Comparison of ENCODE assay signal across 6 cellular contexts in genomic region chr16:30066882-30067583, GRCh38. TPM values are rescaled to one million over a fixed set of nuclear protein-coding genes. Genes with fewer than 3 reads are reported as not detected.
DNase-seq lines count a peak whose midpoint lies in the region; ATAC-seq and TF ChIP-seq lines count a peak whose summit lies in the region.

No MANE protein-coding gene starts in this region.

- H3K9ac ChIP-seq in HCT116 (ENCODE audit: low read length) = peak overlapping the region; percentile 99
- H3K9ac ChIP-seq in neural cell (ENCODE audit: low read length) = peak overlapping the region; percentile 95

- H3K4me2 ChIP-seq in HCT116 (ENCODE audit: low read length) = peak overlapping the region; percentile 95
- H3K4me2 ChIP-seq in neural cell (ENCODE audit: low read length) = peak overlapping the region; percentile 82

- H3F3A ChIP-seq in neural cell (ENCODE audit: insufficient read depth, low read length, poor library complexity, severe bottlenecking) = no peaks in the 10 kb centered on the region

- no peak for ATAC-seq in HCT116
- no peak for ATAC-seq in GM19395 (IDR thresholded peaks at IDR 0.05; ENCODE audit: unreplicated experiment)

- H3K4me3 ChIP-seq in HCT116 (replicated peaks in 1 of 2; ENCODE audit: low read depth in 1 of 2, low read length in 2 of 2) (peak overlapping the region; percentile 98), breast epithelium (peak overlapping the region; percentile 87 to 97 (median 95)), neural cell (ENCODE audit: low read length) (peak overlapping the region; percentile 97)

- CTCF ChIA-PET in HCT116 (lab: Charles Lee) = interaction anchor here (4.4 kb wide), 1 partner anchor 25 kb away, joined by 28 read pairs; the partner anchor contains the start of gene TBX6

- intact Hi-C loops in HCT116 (cut with micrococcal nuclease) (no loop called here), breast epithelium (cut with DNase I; ENCODE audit: low total_unique reads) (no loop called here)

- DNase-seq in HCT116 (ENCODE audit: low read depth, low spot score) = no peak
- no peak for DNase-seq in breast epithelium (ENCODE audit: low spot score in 2 of 2)
- DNase-seq in DMS153 treated with DMSO at 0.1 percent for 48 hours (lab: John Stamatoyannopoulos, UW; ENCODE audit: unreplicated experiment) = no peak
- no peak for DNase-seq in HK-2 (ENCODE audit: unreplicated experiment)

- POLR2A ChIA-PET in HCT116 (lab: Charles Lee) = interaction anchor here (2.7 kb wide), 1 partner anchor 23 kb away, joined by 10 read pairs; the partner anchor contains the start of gene TBX6

- H2AFZ ChIP-seq in HCT116 (ENCODE audit: low read depth, low read length, poor library complexity, severe bottlenecking) (no peak overlapping the region), neural cell (ENCODE audit: low read depth, low read length) (no peak overlapping the region)

- H3K9me3 ChIP-seq in HCT116 (ENCODE audit: control insufficient read depth in 1 of 2, insufficient read depth in 1 of 2, low read depth in 1 of 2, low read length in 2 of 2) (no peaks in the 10 kb centered on the region), breast epithelium (no peaks in the 10 kb centered on the region), neural cell (ENCODE audit: low read length) (no peaks in the 10 kb centered on the region)

- H4K20me1 ChIP-seq in HCT116 (ENCODE audit: insufficient read depth) (peaks cover 12% of the 10 kb centered on the region; the same call in 1 of the 2 replicates), neural cell (ENCODE audit: insufficient read depth) (no peaks in the 10 kb centered on the region)

- H3K79me2 ChIP-seq in HCT116 (ENCODE audit: insufficient read depth, low read length) (peaks cover 61% of the 10 kb centered on the region), neural cell (replicated peaks; ENCODE audit: insufficient read depth, low read length) (peaks cover 11% of the 10 kb centered on the region)

- TF ChIP-seq POLR2A in HCT116 (IDR thresholded peaks at IDR 0.05; ENCODE audit: borderline replicate concordance, extremely low read depth, insufficient read depth, insufficient read length) = no peak
- no peak for TF ChIP-seq POLR2A in breast epithelium (IDR thresholded peaks at IDR 0.05)

- TF ChIP-seq CTCF in HCT116 (IDR thresholded peaks at IDR 0.05 in 2 of 3, conservative IDR thresholded peaks at IDR 0.05 in 1 of 3; ENCODE audit: borderline replicate concordance in 1 of 3, insufficient read depth in 1 of 3, low read depth in 2 of 3, low read length in 2 of 3) (no peak), breast epithelium (IDR thresholded peaks at IDR 0.05) (no peak), neural cell (IDR thresholded peaks at IDR 0.05; ENCODE audit: poor library complexity, severe bottlenecking) (no peak)

- H3K9me2 ChIP-seq in HCT116 (ENCODE audit: insufficient read depth) (no peaks in the 10 kb centered on the region), neural cell (ENCODE audit: insufficient read depth, low read length) (no peaks in the 10 kb centered on the region)

- peaks cover 18 to 42% of the 10 kb centered on the region in 2 experiments for H3K4me1 ChIP-seq in HCT116 (ENCODE audit: control insufficient read depth in 1 of 2, insufficient read depth in 2 of 2, low read length in 2 of 2)
- peaks cover 13 to 17% of the 10 kb centered on the region in 2 donors for H3K4me1 ChIP-seq in breast epithelium

- RAD21 ChIA-PET in HCT116 (lab: Charles Lee; ENCODE audit: low non-redundant PET in 1 of 2, low total read pairs in 2 of 2, uncharacterized antibody in 2 of 2, unreplicated experiment in 2 of 2) = interaction anchor here in 1 of 2 experiments (0.6 kb wide), 1 partner anchor 22 kb away, joined by 3 read pairs; no protein-coding TSS in a partner anchor

- H3K27ac ChIP-seq in HCT116 (ENCODE audit: low read depth, low read length) (peak overlapping the region; percentile 100), breast epithelium (peak overlapping the region; percentile 93 to 98), neural cell (ENCODE audit: low read length) (peak overlapping the region; percentile 94)

- H3K36me3 ChIP-seq in HCT116 (ENCODE audit: control insufficient read depth in 1 of 2, insufficient read depth in 2 of 2, low read length in 2 of 2) (peaks cover 28 to 58% of the 10 kb centered on the region in 2 experiments), breast epithelium (peaks cover 13% of the 10 kb centered on the region), neural cell (ENCODE audit: insufficient read depth, low read length) (no peaks in the 10 kb centered on the region)

- no peak for TF ChIP-seq EP300 in neural cell (conservative IDR thresholded peaks at IDR 0.05; ENCODE audit: poor library complexity, severe bottlenecking)

- BruUV-seq in HCT116 (replicated peaks; lab: Mats Ljungman, UMichigan) = no TSS peak

- H3K27me3 ChIP-seq in HCT116 (ENCODE audit: insufficient read depth, low read length) (no peaks in the 10 kb centered on the region), breast epithelium (no peaks in the 10 kb centered on the region), neural cell (ENCODE audit: insufficient read depth, low read depth, low read length) (no peaks in the 10 kb centered on the region)

- no peak for TF ChIP-seq RAD21 in HCT116 (IDR thresholded peaks at IDR 0.05; ENCODE audit: low read depth)
- TF ChIP-seq RAD21 in neural cell (conservative IDR thresholded peaks at IDR 0.05) = no peak

TF ChIP-seq in HCT116, 20 proteins besides CTCF, POLR2A, EP300 and RAD21:
- no peak for TF ChIP-seq SRF (IDR thresholded peaks at IDR 0.05; ENCODE audit: low read depth)
- TF ChIP-seq POLR2AphosphoS5 (IDR thresholded peaks at IDR 0.05; ENCODE audit: low read depth, low read length) = peak; percentile 17

TF ChIP-seq in neural cell, 6 proteins besides CTCF, POLR2A, EP300 and RAD21:
- no peak for TF ChIP-seq POLR2AphosphoS5 (IDR thresholded peaks at IDR 0.05)
- no peak for TF ChIP-seq SMC3 (conservative IDR thresholded peaks at IDR 0.05; ENCODE audit: poor library complexity)
- no peak for TF ChIP-seq MXI1 (conservative IDR thresholded peaks at IDR 0.05; ENCODE audit: poor library complexity, severe bottlenecking)
- no peak for TF ChIP-seq EZH2 (IDR thresholded peaks at IDR 0.05; ENCODE audit: borderline replicate concordance, insufficient read depth, low read length, poor library complexity, severe bottlenecking)
- TF ChIP-seq REST (IDR thresholded peaks at IDR 0.05; ENCODE audit: borderline replicate concordance) = no peak
- no peak for TF ChIP-seq TAF1 (IDR thresholded peaks at IDR 0.05; ENCODE audit: low read depth)

RNA-seq across cellular contexts. Expression of gene ALDOA, which starts 1.5 kb away (rescaled TPM):
- total RNA-seq in HCT116 (2021; ENCODE audit: unreplicated experiment) (2,423 TPM), breast epithelium (100 to 1,000 TPM; 479 to 672 (median 540) TPM)
- 4,933 and 5,901 TPM in 2 replicates for polyA plus RNA-seq in HCT116 (2012)
- polyA plus RNA-seq in neural cell = 59.3 and 71.3 TPM in 2 replicates
- 51.3 and 54.3 TPM in 2 replicates for polyA minus RNA-seq in neural cell

RNA-seq across cellular contexts. Expression of gene PPP4C, which starts 8.8 kb away (rescaled TPM):
- total RNA-seq in HCT116 (2021; ENCODE audit: unreplicated experiment) (165 TPM), breast epithelium (10 to 100 TPM; 47.7 to 55.1 (median 51.7) TPM)
- 185 and 187 TPM in 2 replicates for polyA plus RNA-seq in HCT116 (2012)
- polyA plus RNA-seq in neural cell = 173 and 184 TPM in 2 replicates
- polyA minus RNA-seq in neural cell = 122 and 159 TPM in 2 replicates

RNA-seq across cellular contexts. Expression of gene TBX6, which starts 24.7 kb away (rescaled TPM):
- total RNA-seq in HCT116 (2021; ENCODE audit: unreplicated experiment) (1.4 TPM), breast epithelium (under 1 TPM; 0.73 to 0.98 (median 0.80) TPM)
- 1.2 and 1.5 TPM in 2 replicates for polyA plus RNA-seq in HCT116 (2012)
- polyA plus RNA-seq in neural cell = not detected in 2 replicates
- not detected in 2 replicates for polyA minus RNA-seq in neural cell

RNA-seq across cellular contexts. Expression of gene YPEL3, which starts 29.0 kb away (rescaled TPM):
- total RNA-seq in HCT116 (2021; ENCODE audit: unreplicated experiment) = 10.9 TPM
- 13.9 and 16.3 TPM in 2 replicates for polyA plus RNA-seq in HCT116 (2012)
- total RNA-seq in breast epithelium = 100 to 1,000 TPM; 106 to 143 (median 114) TPM
- 76.9 and 90.1 TPM in 2 replicates for polyA plus RNA-seq in neural cell
- polyA minus RNA-seq in neural cell = 22.4 and 26.4 TPM in 2 replicates

RNA-seq across cellular contexts. Expression of gene TLCD3B, which starts 36.0 kb away (rescaled TPM):
- 1.0 TPM for total RNA-seq in HCT116 (2021; ENCODE audit: unreplicated experiment)
- 2.1 and 2.3 TPM in 2 replicates for polyA plus RNA-seq in HCT116 (2012)
- total RNA-seq in breast epithelium = under 1 TPM in 1 of 3 donors, not detected in 2; 0.29 TPM
- 18.9 and 21.7 TPM in 2 replicates for polyA plus RNA-seq in neural cell
- polyA minus RNA-seq in neural cell = 18.5 and 21.4 TPM in 2 replicates
